In genomic region chr1:36183309-36183856, GRCh38 we compare ENCODE assay signal across 12 cellular contexts. TPM values are rescaled to one million over a fixed set of nuclear protein-coding genes. Genes with fewer than 3 reads are reported as not detected.
DNase-seq lines count a peak whose midpoint lies in the region; TF ChIP-seq lines count a peak whose summit lies in the region.
"Had no signal": no experiment of that assay in that cellular context is flagged by ENCODE, and none has a peak within 500 bp of the region (broad histone marks: within the 10 kb centered on the region; RNA-seq: fewer than 3 reads in every experiment).

No MANE protein-coding gene starts in this region.

- H3K4me1 Mint-ChIP-seq in activated naive CD4-positive, alpha-beta T cell treated with anti-CD3 and anti-CD28 coated beads, Interleukin-2, amount 10 ng/mL, durations not matched to agents 7 days and 5 days, result peaks cover 12% of the 10 kb centered on the region
- peaks cover 4% of the 10 kb centered on the region for H3K4me1 Mint-ChIP-seq in activated naive CD4-positive, alpha-beta T cell treated with anti-CD3 and anti-CD28 coated beads for 36 hours (ENCODE audit: low read depth)
- peaks cover 8% of the 10 kb centered on the region for H3K4me1 Mint-ChIP-seq in activated CD4-positive, alpha-beta memory T cell treated with anti-CD3 and anti-CD28 coated beads, Interleukin-2, amount 10 ng/mL, durations not matched to agents 7 days and 5 days

- peaks cover 25 to 27% of the 10 kb centered on the region in 2 donors for H3K36me3 ChIP-seq in thyroid gland

- peak overlapping the region; percentile 87 to 97 (median 87) for H3K27ac ChIP-seq in thyroid gland
- H3K27ac ChIP-seq: BLaER1 had no signal

- DNase-seq in activated naive CD4-positive, alpha-beta T cell treated with anti-CD3 and anti-CD28 coated beads, Interleukin-2, amount 10 ng/mL, durations not matched to agents 7 days and 5 days, result no peak
- DNase-seq in activated naive CD4-positive, alpha-beta T cell treated with anti-CD3 and anti-CD28 coated beads for 36 hours, result no peak
- no peak for DNase-seq in activated CD4-positive, alpha-beta memory T cell treated with anti-CD3 and anti-CD28 coated beads, Interleukin-2, amount 10 ng/mL, durations not matched to agents 7 days and 5 days
- DNase-seq in fibroblast of pulmonary artery (ENCODE audit: low read depth), result peak; percentile 42
- DNase-seq in thyroid gland, result peak; percentile 89 to 90
- no peak for DNase-seq in GM13976 (ENCODE audit: low spot score)
- DNase-seq in COR-L47 (lab: John Stamatoyannopoulos, UW), result no peak
- no peak for DNase-seq in hippocampal formation (lab: John Stamatoyannopoulos, UW)
- DNase-seq: NCI-H146 had no signal

- CTCF ChIA-PET in activated naive CD4-positive, alpha-beta T cell treated with anti-CD3 and anti-CD28 coated beads, Interleukin-2, amount 10 ng/mL, durations not matched to agents 7 days and 5 days (lab: Charles Lee), result interaction anchor here (0.5 to 8.9 kb wide), 4 partner anchors 30 to 102 kb away, joined by 3 to 179 read pairs (median 4); partner anchors contain the start of genes MAP7D1 and TRAPPC3
- CTCF ChIA-PET in activated naive CD4-positive, alpha-beta T cell treated with anti-CD3 and anti-CD28 coated beads for 36 hours (lab: Charles Lee), result interaction anchor here (0.9 to 2.0 kb wide), 5 partner anchors 8 to 49 kb away, joined by 3 to 9 read pairs (median 4); partner anchors contain the start of gene TRAPPC3
- CTCF ChIA-PET in activated CD4-positive, alpha-beta memory T cell treated with anti-CD3 and anti-CD28 coated beads, Interleukin-2, amount 10 ng/mL, durations not matched to agents 7 days and 5 days (lab: Charles Lee), result interaction anchor here (1.7 to 2.9 kb wide), 3 partner anchors 22 to 103 kb away, joined by 4 to 19 read pairs (median 10); partner anchors contain the start of gene TRAPPC3

- no peaks in the 10 kb centered on the region for H3K9me3 ChIP-seq in thyroid gland
- H3K9me3 ChIP-seq: BLaER1 had no signal

- H3K27ac Mint-ChIP-seq in activated naive CD4-positive, alpha-beta T cell treated with anti-CD3 and anti-CD28 coated beads, Interleukin-2, amount 10 ng/mL, durations not matched to agents 7 days and 5 days, result peak overlapping the region; percentile 8
- no peak overlapping the region for H3K27ac Mint-ChIP-seq in activated naive CD4-positive, alpha-beta T cell treated with anti-CD3 and anti-CD28 coated beads for 36 hours
- H3K27ac Mint-ChIP-seq in activated CD4-positive, alpha-beta memory T cell treated with anti-CD3 and anti-CD28 coated beads, Interleukin-2, amount 10 ng/mL, durations not matched to agents 7 days and 5 days, result peak overlapping the region; percentile 10
- H3K27ac Mint-ChIP-seq: stimulated activated memory B cell treated with anti-CD40 and anti-IgM and Interleukin-4, amounts not matched to agents 10 μg/mL and 1 μg/mL and 100 μg/mL, for 72 hours had no signal

- in situ Hi-C loops in GM13976 (cut with MboI; ENCODE audit: low sequenced_read_pairs, unreplicated experiment), result loop anchor here (10.0 kb wide), 1 partner anchor 79 kb away; no protein-coding TSS in a partner anchor

- TF ChIP-seq POLR2A in thyroid gland (IDR thresholded peaks at IDR 0.05), result peak in 1 of 2 donors; percentile 61

- intact Hi-C loops in activated naive CD4-positive, alpha-beta T cell treated with anti-CD3 and anti-CD28 coated beads for 36 hours (cut with micrococcal nuclease), result no loop called here
- intact Hi-C loops in thyroid gland (cut with DNase I), result no loop called here

- H3K27me3 ChIP-seq in thyroid gland, result no peaks in the 10 kb centered on the region
- H3K27me3 ChIP-seq: BLaER1 had no signal

- H3K36me3 Mint-ChIP-seq in activated naive CD4-positive, alpha-beta T cell treated with anti-CD3 and anti-CD28 coated beads, Interleukin-2, amount 10 ng/mL, durations not matched to agents 7 days and 5 days, result peaks cover 19% of the 10 kb centered on the region
- H3K36me3 Mint-ChIP-seq in activated naive CD4-positive, alpha-beta T cell treated with anti-CD3 and anti-CD28 coated beads for 36 hours (ENCODE audit: low read depth), result peaks cover 17% of the 10 kb centered on the region
- H3K36me3 Mint-ChIP-seq in activated CD4-positive, alpha-beta memory T cell treated with anti-CD3 and anti-CD28 coated beads, Interleukin-2, amount 10 ng/mL, durations not matched to agents 7 days and 5 days (ENCODE audit: low read depth), result peaks cover 31% of the 10 kb centered on the region

- TF ChIP-seq CTCF in fibroblast of pulmonary artery (IDR thresholded peaks at IDR 0.05; ENCODE audit: low read length, missing control alignments) (no peak), thyroid gland (IDR thresholded peaks at IDR 0.05) (no peak), GM13976 (IDR thresholded peaks at IDR 0.05; ENCODE audit: borderline replicate concordance, control extremely low read depth, extremely low read depth, insufficient read depth, missing control alignments) (no peak)

- WGBS in thyroid gland, 2 donors, result 64 to 72% methylated on average over 2 of the region's 2 CpGs

- H3K4me3 ChIP-seq in fibroblast of pulmonary artery (replicated peaks; ENCODE audit: low read depth, low read length) (no peak overlapping the region), thyroid gland (replicated peaks in 1 of 3) (no peak overlapping the region)
- H3K4me3 ChIP-seq: BLaER1, skin epidermis had no signal

- POLR2A ChIA-PET in activated CD4-positive, alpha-beta memory T cell treated with anti-CD3 and anti-CD28 coated beads, Interleukin-2, amount 10 ng/mL, durations not matched to agents 7 days and 5 days (lab: Charles Lee), result interaction anchor here (0.5 to 2.4 kb wide), 7 partner anchors 21 to 178 kb away, joined by 3 to 19 read pairs (median 6); partner anchors contain the start of genes MAP7D1, THRAP3 and TRAPPC3

- no peak overlapping the region for H3K4me3 Mint-ChIP-seq in activated naive CD4-positive, alpha-beta T cell treated with anti-CD3 and anti-CD28 coated beads, Interleukin-2, amount 10 ng/mL, durations not matched to agents 7 days and 5 days
- H3K4me3 Mint-ChIP-seq in activated naive CD4-positive, alpha-beta T cell treated with anti-CD3 and anti-CD28 coated beads for 36 hours, result no peak overlapping the region
- H3K4me3 Mint-ChIP-seq in activated CD4-positive, alpha-beta memory T cell treated with anti-CD3 and anti-CD28 coated beads, Interleukin-2, amount 10 ng/mL, durations not matched to agents 7 days and 5 days, result no peak overlapping the region
- H3K4me3 Mint-ChIP-seq: stimulated activated memory B cell treated with anti-CD40 and anti-IgM and Interleukin-4, amounts not matched to agents 10 μg/mL and 1 μg/mL and 100 μg/mL, for 72 hours had no signal

- no peaks in the 10 kb centered on the region for H3K27me3 Mint-ChIP-seq in activated naive CD4-positive, alpha-beta T cell treated with anti-CD3 and anti-CD28 coated beads, Interleukin-2, amount 10 ng/mL, durations not matched to agents 7 days and 5 days
- H3K27me3 Mint-ChIP-seq in activated naive CD4-positive, alpha-beta T cell treated with anti-CD3 and anti-CD28 coated beads for 36 hours (ENCODE audit: low read depth), result no peaks in the 10 kb centered on the region
- H3K27me3 Mint-ChIP-seq in activated CD4-positive, alpha-beta memory T cell treated with anti-CD3 and anti-CD28 coated beads, Interleukin-2, amount 10 ng/mL, durations not matched to agents 7 days and 5 days, result no peaks in the 10 kb centered on the region
- H3K27me3 Mint-ChIP-seq: stimulated activated memory B cell treated with anti-CD40 and anti-IgM and Interleukin-4, amounts not matched to agents 10 μg/mL and 1 μg/mL and 100 μg/mL, for 72 hours had no signal

- no peaks in the 10 kb centered on the region for H3K9me3 Mint-ChIP-seq in activated naive CD4-positive, alpha-beta T cell treated with anti-CD3 and anti-CD28 coated beads, Interleukin-2, amount 10 ng/mL, durations not matched to agents 7 days and 5 days
- H3K9me3 Mint-ChIP-seq in activated naive CD4-positive, alpha-beta T cell treated with anti-CD3 and anti-CD28 coated beads for 36 hours, result no peaks in the 10 kb centered on the region
- no peaks in the 10 kb centered on the region for H3K9me3 Mint-ChIP-seq in activated CD4-positive, alpha-beta memory T cell treated with anti-CD3 and anti-CD28 coated beads, Interleukin-2, amount 10 ng/mL, durations not matched to agents 7 days and 5 days
- H3K9me3 Mint-ChIP-seq: stimulated activated memory B cell treated with anti-CD40 and anti-IgM and Interleukin-4, amounts not matched to agents 10 μg/mL and 1 μg/mL and 100 μg/mL, for 72 hours had no signal

- H3K4me1 ChIP-seq in thyroid gland, result peaks cover 13 to 26% of the 10 kb centered on the region in 2 donors

RNA-seq across cellular contexts. Expression of gene MAP7D1, which starts 27.4 kb away (rescaled TPM):
- 100 to 1,000 TPM; 106 TPM for total RNA-seq in activated naive CD4-positive, alpha-beta T cell treated with anti-CD3 and anti-CD28 coated beads for 36 hours
- 100 to 1,000 TPM; 215 to 221 TPM for total RNA-seq in activated CD4-positive, alpha-beta memory T cell treated with anti-CD3 and anti-CD28 coated beads, Interleukin-2, amount 10 ng/mL, durations not matched to agents 7 days and 5 days
- total RNA-seq in thyroid gland, result 10 to 100 TPM; 63.6 to 75.0 (median 68.7) TPM

RNA-seq across cellular contexts. Expression of gene TRAPPC3, which starts 34.1 kb away (rescaled TPM):
- total RNA-seq in activated naive CD4-positive, alpha-beta T cell treated with anti-CD3 and anti-CD28 coated beads for 36 hours, result 10 to 100 TPM; 35.9 to 37.6 TPM
- total RNA-seq in activated CD4-positive, alpha-beta memory T cell treated with anti-CD3 and anti-CD28 coated beads, Interleukin-2, amount 10 ng/mL, durations not matched to agents 7 days and 5 days, result 10 to 100 TPM; 57.2 to 58.4 TPM
- 100 to 1,000 TPM; 101 to 156 (median 148) TPM for total RNA-seq in thyroid gland

RNA-seq across cellular contexts. Expression of gene THRAP3, which starts 40.9 kb away (rescaled TPM):
- 100 to 1,000 TPM; 128 to 133 TPM for total RNA-seq in activated naive CD4-positive, alpha-beta T cell treated with anti-CD3 and anti-CD28 coated beads for 36 hours
- total RNA-seq in activated CD4-positive, alpha-beta memory T cell treated with anti-CD3 and anti-CD28 coated beads, Interleukin-2, amount 10 ng/mL, durations not matched to agents 7 days and 5 days, result 100 to 1,000 TPM; 128 to 133 TPM
- 100 to 1,000 TPM in 3 of 4 donors, 10 to 100 TPM in 1; 88.9 to 129 (median 115) TPM for total RNA-seq in thyroid gland

RNA-seq across cellular contexts. Expression of gene COL8A2, which starts 58.4 kb away (rescaled TPM):
- under 1 TPM in 1 of 2 experiments, not detected in 1; 0.07 TPM for total RNA-seq in activated naive CD4-positive, alpha-beta T cell treated with anti-CD3 and anti-CD28 coated beads for 36 hours
- total RNA-seq in activated CD4-positive, alpha-beta memory T cell treated with anti-CD3 and anti-CD28 coated beads, Interleukin-2, amount 10 ng/mL, durations not matched to agents 7 days and 5 days, result not detected
- 10 to 100 TPM in 2 of 4 donors, 1 to 10 TPM in 2; 5.7 to 13.7 (median 10.1) TPM for total RNA-seq in thyroid gland

Comparison
In these comparisons a context has a peak if more than half of its experiments do, and no peak if none do; other contexts are left out.
1. DNase-seq: peak in fibroblast of pulmonary artery (single experiment) and thyroid gland (2 of 2); none in activated naive CD4-positive, alpha-beta T cell treated with anti-CD3 and anti-CD28 coated beads, Interleukin-2, amount 10 ng/mL, durations not matched to agents 7 days and 5 days (single experiment), activated naive CD4-positive, alpha-beta T cell treated with anti-CD3 and anti-CD28 coated beads for 36 hours (single experiment), activated CD4-positive, alpha-beta memory T cell treated with anti-CD3 and anti-CD28 coated beads, Interleukin-2, amount 10 ng/mL, durations not matched to agents 7 days and 5 days (single experiment), GM13976 (single experiment), COR-L47 (single experiment) and hippocampal formation (0 of 2).